In the genomic region with DNA sequence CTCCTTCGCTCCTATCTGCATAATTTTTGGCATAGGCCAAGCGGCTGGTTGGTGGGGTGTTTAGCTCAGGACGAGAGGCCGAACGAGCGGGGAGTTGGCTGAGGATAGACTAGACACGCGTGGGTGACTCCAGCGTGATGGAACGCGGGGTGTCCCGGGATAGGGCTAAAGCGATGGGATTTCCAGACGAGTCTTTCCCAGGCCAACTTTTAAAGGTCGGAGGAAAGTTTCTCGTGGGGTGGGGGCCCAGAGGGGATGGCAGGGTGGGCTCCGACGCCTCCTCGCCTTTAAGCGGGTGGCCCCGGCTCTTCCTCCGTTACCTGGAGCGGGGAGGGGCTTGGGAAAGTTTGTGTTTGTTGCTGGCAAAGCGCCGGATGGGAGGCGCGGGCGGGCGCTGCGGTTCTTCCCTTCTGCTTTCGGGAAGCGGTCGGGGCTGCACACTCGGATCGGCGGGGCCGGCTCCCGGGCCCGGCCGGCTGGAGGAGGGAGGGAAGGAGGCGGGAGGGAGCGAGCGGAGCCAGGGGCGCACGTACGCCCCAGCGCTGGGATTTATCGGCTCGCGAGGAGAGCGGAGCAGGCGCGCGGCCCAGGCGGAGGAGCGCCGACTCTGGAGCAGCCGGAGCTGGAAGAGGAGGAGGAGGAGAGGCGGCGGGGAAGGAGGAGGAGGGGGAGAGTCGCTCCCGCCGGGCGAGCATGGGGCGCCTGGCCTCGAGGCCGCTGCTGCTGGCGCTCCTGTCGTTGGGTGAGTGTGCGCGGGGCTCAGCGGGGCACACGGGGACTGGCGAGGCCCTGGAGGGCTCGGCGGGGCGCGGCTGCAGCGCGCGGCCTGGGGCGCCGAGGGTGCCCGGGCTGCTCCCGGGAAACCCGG, we compare ENCODE assay signal across 8 cellular contexts. TPM values are rescaled to one million over a fixed set of nuclear protein-coding genes. Genes with fewer than 3 reads are reported as not detected.
DNase-seq lines count a peak whose midpoint lies in the region; ATAC-seq, FAIRE-seq and TF ChIP-seq lines count a peak whose summit lies in the region.

A gene (plus strand): TSS at position 406 of the 868 bp plus-strand sequence. CDS start 288 bp downstream, at position 694.

- peak within 1 kb of the TSS; percentile 40; the same call in 1 of the 2 replicates for H2BK15ac ChIP-seq in H1 (ENCODE audit: low read length)

- TF ChIP-seq CTCF in H1 (IDR thresholded peaks at IDR 0.05; ENCODE audit: control extremely low read depth in 1 of 3, insufficient read depth in 1 of 3, low read depth in 1 of 3, low read length in 3 of 3) = no peak
- TF ChIP-seq CTCF in lung (IDR thresholded peaks at IDR 0.05; ENCODE audit: control extremely low read depth, extremely low read depth) = no peak

- peak; percentile 31 for DNase-seq in DMS153 (lab: John Stamatoyannopoulos, UW)
- peak; percentile 59 for DNase-seq in NCI-H1048 (lab: John Stamatoyannopoulos, UW)
- DNase-seq in activated CD4-positive, alpha-beta T cell treated with anti-CD3 and anti-CD28 coated beads, Interleukin-2, amount 50 U/mL, for 1 hour = peak; percentile 27
- DNase-seq in H1 (ENCODE audit: low read depth in 1 of 2, low spot score in 2 of 2) = peak; percentile 39 to 86
- DNase-seq in lung (ENCODE audit: low spot score) = peak; percentile 69
- DNase-seq in stimulated activated effector memory CD8-positive, alpha-beta T cell treated with anti-CD3 and anti-CD28 coated beads, Interleukin-12 subunit alpha, Interleukin-12 subunit beta, amount 100 ng/mL, for 72 hours (ENCODE audit: low spot score in 2 of 2) = peak; percentile 3 to 64
- no peak for DNase-seq in cerebellar nuclear complex (lab: John Stamatoyannopoulos, UW)

- peak within 1 kb of the TSS; percentile 73 for H3K18ac ChIP-seq in H1 (ENCODE audit: extremely low read depth, low read length)

- H3K4me2 ChIP-seq in H1 (ENCODE audit: insufficient read depth in 1 of 2, low read depth in 2 of 2, low read length in 2 of 2) = peak within 1 kb of the TSS; percentile 85 to 87

- H2BK20ac ChIP-seq in H1 (ENCODE audit: low read length) = peak within 1 kb of the TSS; percentile 66; the same call in 1 of the 2 replicates

- no peaks in the 10 kb centered on the region for H3K9me3 ChIP-seq in H1 (ENCODE audit: insufficient read depth in 2 of 2, low read depth in 1 of 2, low read length in 1 of 2)
- H3K9me3 ChIP-seq in lung (ENCODE audit: control insufficient read depth in 2 of 2, insufficient read depth in 1 of 2, low read length in 1 of 2) = no peaks in the 10 kb centered on the region

- H3K36me3 Mint-ChIP-seq in stimulated activated effector memory CD8-positive, alpha-beta T cell treated with anti-CD3 and anti-CD28 coated beads, Interleukin-12 subunit alpha, Interleukin-12 subunit beta, amount 100 ng/mL, for 72 hours = no peaks in the 10 kb centered on the region

- peaks cover 7% of the 10 kb centered on the region for H3K4me1 Mint-ChIP-seq in stimulated activated effector memory CD8-positive, alpha-beta T cell treated with anti-CD3 and anti-CD28 coated beads, Interleukin-12 subunit alpha, Interleukin-12 subunit beta, amount 100 ng/mL, for 72 hours

- H3K4ac ChIP-seq in H1 (replicated peaks; ENCODE audit: insufficient read length, low read depth, low read length) = no peak within 1 kb of the TSS

- no peak within 1 kb of the TSS for H3K23ac ChIP-seq in H1 (ENCODE audit: insufficient read length)

- H2AK5ac ChIP-seq in H1 (ENCODE audit: low read depth, low read length) = no peak within 1 kb of the TSS

- H3K23me2 ChIP-seq in H1 (ENCODE audit: low read depth, low read length) = peaks cover 9% of the 10 kb centered on the region

- POLR2A ChIA-PET in H1 (lab: Charles Lee; ENCODE audit: partially characterized antibody) = interaction anchor here (1.0 to 1.2 kb wide), 3 partner anchors 13 to 74 kb away, joined by 4 to 5 read pairs (median 4); no protein-coding TSS in a partner anchor

- peak within 1 kb of the TSS; percentile 81 for H4K8ac ChIP-seq in H1 (ENCODE audit: extremely low read depth, insufficient read depth, low read length)

- TF ChIP-seq RAD21 in H1 (IDR thresholded peaks at IDR 0.05 in 1 of 2, conservative IDR thresholded peaks at IDR 0.05 in 1 of 2; ENCODE audit: low read depth in 2 of 2, low read length in 2 of 2) = no peak; a peak in 1 of 4 replicates

- no peak within 1 kb of the TSS for H3K4me3 Mint-ChIP-seq in stimulated activated effector memory CD8-positive, alpha-beta T cell treated with anti-CD3 and anti-CD28 coated beads, Interleukin-12 subunit alpha, Interleukin-12 subunit beta, amount 100 ng/mL, for 72 hours

- peak within 1 kb of the TSS; percentile 47 for H3K56ac ChIP-seq in H1 (replicated peaks; ENCODE audit: insufficient read length, low read depth, low read length)

- H3K27ac ChIP-seq in H1 (ENCODE audit: low read depth, low read length) (peak within 1 kb of the TSS; percentile 47; the same call in 1 of the 2 replicates), lung (ENCODE audit: low read depth in 1 of 2, low read length in 1 of 2) (peak within 1 kb of the TSS; percentile 59 to 76)

- H3K27me3 ChIP-seq in H1 (replicated peaks in 1 of 4; ENCODE audit: control insufficient read depth in 3 of 4, extremely low read depth in 1 of 4, insufficient read depth in 3 of 4, low read length in 3 of 4) = no peaks in the 10 kb centered on the region
- H3K27me3 ChIP-seq in lung (ENCODE audit: control insufficient read depth, insufficient read depth) = no peaks in the 10 kb centered on the region

- peak within 1 kb of the TSS; percentile 35 for H4K5ac ChIP-seq in H1 (ENCODE audit: insufficient read length, low read depth, low read length)

- H3K36me3 ChIP-seq in H1 (ENCODE audit: control insufficient read depth in 2 of 4, insufficient read depth in 4 of 4, low read length in 3 of 4) (no peaks in the 10 kb centered on the region), lung (ENCODE audit: control insufficient read depth in 2 of 2, insufficient read depth in 2 of 2, low read length in 2 of 2) (no peaks in the 10 kb centered on the region)

- no peak within 1 kb of the TSS for H3K27ac Mint-ChIP-seq in stimulated activated effector memory CD8-positive, alpha-beta T cell treated with anti-CD3 and anti-CD28 coated beads, Interleukin-12 subunit alpha, Interleukin-12 subunit beta, amount 100 ng/mL, for 72 hours

- peak within 1 kb of the TSS; percentile 46 to 91 (median 62); a peak in 6 of 7 replicates for H3K9ac ChIP-seq in H1 (replicated peaks in 1 of 4; ENCODE audit: extremely low read depth in 1 of 4, low read depth in 3 of 4, low read length in 3 of 4)

- no peaks in the 10 kb centered on the region for H3K9me3 Mint-ChIP-seq in stimulated activated effector memory CD8-positive, alpha-beta T cell treated with anti-CD3 and anti-CD28 coated beads, Interleukin-12 subunit alpha, Interleukin-12 subunit beta, amount 100 ng/mL, for 72 hours

- H4K91ac ChIP-seq in H1 (replicated peaks; ENCODE audit: insufficient read length, low read length) = peak within 1 kb of the TSS; percentile 47

- WGBS in H1 (ENCODE audit: extremely low coverage in 1 of 2, insufficient coverage in 1 of 2, insufficient read length in 1 of 2, insufficient replicate concordance in 2 of 2, low coverage in 1 of 2, low lambda C conversion rate in 2 of 2, missing lambda C conversion rate in 1 of 2), 2 experiments = 2% methylated on average over 51 of the region's 86 CpGs; no CpG with 5 or more reads in 1 of the 2 experiments
- WGBS in lung, 2 donors = 7 to 12% methylated on average over 65 to 86 of the region's 86 CpGs

- peaks cover 5 to 42% of the 10 kb centered on the region in 2 experiments; a peak in 3 of 4 replicates for H3K79me2 ChIP-seq in H1 (ENCODE audit: control insufficient read depth in 1 of 2, insufficient read depth in 2 of 2, low read length in 2 of 2)

- no peak within 1 kb of the TSS for H3K14ac ChIP-seq in H1 (ENCODE audit: insufficient read length)

- peak within 1 kb of the TSS; percentile 8 for H2BK120ac ChIP-seq in H1 (replicated peaks; ENCODE audit: low read depth, low read length)

- peaks cover 6% of the 10 kb centered on the region for H3K79me1 ChIP-seq in H1 (ENCODE audit: low read depth, low read length)

- TF ChIP-seq EP300 in H1 (IDR thresholded peaks at IDR 0.05; ENCODE audit: borderline replicate concordance in 1 of 2, low read depth in 2 of 2, low read length in 2 of 2) = no peak

- peaks cover 0 to 18% (median 13%) of the 10 kb centered on the region in 4 experiments; a peak in 4 of 7 replicates for H3K4me1 ChIP-seq in H1 (replicated peaks in 1 of 4; ENCODE audit: control insufficient read depth in 3 of 4, insufficient read depth in 4 of 4, low read length in 3 of 4)
- H3K4me1 ChIP-seq in lung (ENCODE audit: control insufficient read depth in 2 of 2, insufficient read depth in 2 of 2, low read length in 2 of 2) = peaks cover 3 to 5% of the 10 kb centered on the region in 2 donors

- no peak for TF ChIP-seq POLR2A in H1 (IDR thresholded peaks at IDR 0.05; ENCODE audit: control extremely low read depth in 1 of 2, low read depth in 2 of 2, low read length in 2 of 2)

- CTCF ChIA-PET in H1 (lab: Charles Lee; ENCODE audit: partially characterized antibody) = interaction anchor here (0.8 to 3.2 kb wide), 3 partner anchors 27 to 145 kb away, joined by 3 to 14 read pairs (median 4); no protein-coding TSS in a partner anchor

- peak; percentile 65 for ATAC-seq in lung (ENCODE audit: insufficient read depth, low FRiP score)
- ATAC-seq in stimulated activated effector memory CD8-positive, alpha-beta T cell treated with anti-CD3 and anti-CD28 coated beads, Interleukin-12 subunit alpha, Interleukin-12 subunit beta, amount 100 ng/mL, for 72 hours = peak; percentile 75
- ATAC-seq in HG03025 (IDR thresholded peaks at IDR 0.05; ENCODE audit: low FRiP score, unreplicated experiment) = no peak

- H3K4me3 ChIP-seq in H1 (ENCODE audit: extremely low read depth in 1 of 4, insufficient read depth in 2 of 4, low read depth in 3 of 4, low read length in 4 of 4) (peak within 1 kb of the TSS; percentile 63 to 92 (median 85)), lung (peak within 1 kb of the TSS; percentile 58)

- peak within 1 kb of the TSS; percentile 67; the same call in 1 of the 2 replicates for H2AFZ ChIP-seq in H1 (ENCODE audit: low read length)

- H4K20me1 ChIP-seq in H1 (replicated peaks in 1 of 2; ENCODE audit: control insufficient read depth in 1 of 2, insufficient read depth in 2 of 2, low read length in 2 of 2) = peaks cover 0 to 4% of the 10 kb centered on the region in 2 experiments

- FAIRE-seq in H1 (lab: Jason Lieb, UNC) = no peak

- no peak within 1 kb of the TSS; the same call in 1 of the 2 replicates for H2BK5ac ChIP-seq in H1 (ENCODE audit: low read depth, low read length)

- H2BK12ac ChIP-seq in H1 (ENCODE audit: low read depth, low read length) = peak within 1 kb of the TSS; percentile 11; the same call in 1 of the 2 replicates

RNA-seq across cellular contexts. Expression of the gene that starts here (rescaled TPM):
- total RNA-seq in H1 (2021; fragmentation: NEBNext Ultra II Directional; extraction: Animal tissue kit (Norgen Biotek cat#: 25700)) = 32.6 TPM in 2 replicates
- 11.9 and 13.0 TPM in 2 replicates for polyA plus RNA-seq in H1 (2011; rRNA removed)
- 13.0 TPM for polyA plus RNA-seq in H1 (2011; cell fraction: cytosol; rRNA removed)
- polyA plus RNA-seq in H1 (2011; cell fraction: nucleus; rRNA removed) = 14.0 TPM
- polyA plus RNA-seq in H1 (2012, experiment 1 of 2) = 18.0 to 23.3 TPM (median 18.6 TPM) in 4 replicates
- 7.5 TPM for polyA plus RNA-seq in H1 (2012, experiment 2 of 2)
- 53.5 TPM for polyA plus RNA-seq in H1 (2013, experiment 1 of 2)
- 52.9 TPM for polyA plus RNA-seq in H1 (2013, experiment 2 of 2)
- 37.7 and 40.5 TPM in 2 replicates for polyA minus RNA-seq in H1 (2011; rRNA and poly(A)+ RNA removed)
- 18.0 TPM for polyA minus RNA-seq in H1 (2011; cell fraction: cytosol; rRNA and poly(A)+ RNA removed)
- 27.7 TPM for polyA minus RNA-seq in H1 (2011; cell fraction: nucleus; rRNA and poly(A)+ RNA removed)
- 10 to 100 TPM; 29.2 to 51.7 TPM for total RNA-seq in lung
- 10 to 100 TPM in 1 of 2 donors, 1 to 10 TPM in 1; 8.0 to 20.6 TPM for polyA plus RNA-seq in lung

Comparison
In these comparisons a context has a peak if more than half of its experiments do, and no peak if none do; other contexts are left out.
1. DNase-seq: peak in DMS153 (single experiment), NCI-H1048 (single experiment), activated CD4-positive, alpha-beta T cell treated with anti-CD3 and anti-CD28 coated beads, Interleukin-2, amount 50 U/mL, for 1 hour (single experiment), H1 (2 of 2), lung (single experiment) and stimulated activated effector memory CD8-positive, alpha-beta T cell treated with anti-CD3 and anti-CD28 coated beads, Interleukin-12 subunit alpha, Interleukin-12 subunit beta, amount 100 ng/mL, for 72 hours (2 of 2); none in cerebellar nuclear complex (0 of 2).